ENCODE assay signal across 14 cellular contexts in the genomic region with DNA sequence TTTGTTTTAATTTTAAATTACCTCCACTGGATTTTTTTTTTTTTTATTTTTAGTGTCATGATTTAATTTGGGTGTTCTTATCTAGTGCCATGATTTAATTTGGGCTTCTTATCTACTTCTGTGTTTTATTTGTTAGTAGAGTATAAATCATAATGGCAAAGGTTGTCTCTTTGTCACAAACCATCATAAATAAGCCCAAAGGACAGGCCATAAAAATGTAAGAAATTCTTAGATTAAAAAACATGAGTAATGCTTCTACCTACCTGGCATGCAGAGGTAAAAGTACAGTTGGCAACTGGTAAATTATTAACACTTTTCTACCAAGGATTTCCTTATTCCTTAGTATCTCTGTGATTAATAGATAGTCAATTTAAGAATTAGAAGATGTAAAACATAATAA. TPM values are rescaled to one million over a fixed set of nuclear protein-coding genes. Genes with fewer than 3 reads are reported as not detected.
DNase-seq lines count a peak whose midpoint lies in the region; ATAC-seq and FAIRE-seq lines count a peak whose summit lies in the region.
"Had no signal": no experiment of that assay in that cellular context is flagged by ENCODE, and none has a peak within 500 bp of the region (broad histone marks: within the 10 kb centered on the region; RNA-seq: fewer than 3 reads in every experiment).

No MANE protein-coding gene starts in this region.

- FAIRE-seq in RCC 7860 (lab: Jason Lieb, UNC) = peak; percentile 10
- peak; percentile 90 for FAIRE-seq in colon (lab: Jason Lieb, UNC)
- FAIRE-seq: A549, H1 had no signal

- intact Hi-C loops in left colon (cut with DNase I, micrococcal nuclease) (no loop called here), Right ventricle myocardium inferior (cut with DNase I) (no loop called here)

- DNase-seq in RCC 7860 (ENCODE audit: low spot score) (no peak), left colon (no peak), HUDEP-2 (lab: John Stamatoyannopoulos, UW; ENCODE audit: unreplicated experiment in 76 of 76) (no peak), germinal center (ENCODE audit: low spot score) (no peak), Right ventricle myocardium inferior (ENCODE audit: missing footprints) (no peak)
- DNase-seq in activated effector memory CD4-positive, alpha-beta T cell treated with Interleukin-2 at 50 U/mL for 16 hours = no peak
- DNase-seq: BE2C; CD4-positive, alpha-beta memory T cell; DND-41; GF-D8; HCEC 1CT had no signal

- ATAC-seq in left colon (peak; percentile 80), Right ventricle myocardium inferior (no peak)
- ATAC-seq: A549 had no signal

RNA-seq across cellular contexts. Expression of a gene that starts 55.2 kb away (rescaled TPM):
- total RNA-seq in left colon (10 to 100 TPM; 54.1 to 66.1 TPM), Right ventricle myocardium inferior (27.3 TPM)
